9 cellular contexts compared by ENCODE assay signal in the genomic region with DNA sequence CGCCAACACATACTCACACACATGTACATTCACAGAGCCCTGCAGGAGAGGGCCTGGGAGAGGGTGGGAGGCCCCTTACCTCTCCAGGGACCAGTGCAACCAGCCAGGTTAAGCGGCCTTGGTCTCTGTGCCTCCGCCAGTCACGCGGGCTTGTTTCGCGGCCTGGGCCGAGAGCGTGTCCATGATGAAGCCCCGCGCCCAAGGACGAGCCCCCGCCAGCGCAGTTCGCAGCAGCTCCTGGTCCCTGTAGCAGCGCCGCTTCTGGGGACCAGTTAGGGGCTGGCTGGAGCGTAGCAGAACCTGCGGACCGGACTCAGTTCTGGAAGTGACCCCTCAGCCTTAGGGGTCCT. TPM values are rescaled to one million over a fixed set of nuclear protein-coding genes. Genes with fewer than 3 reads are reported as not detected.
DNase-seq lines count a peak whose midpoint lies in the region; ATAC-seq and TF ChIP-seq lines count a peak whose summit lies in the region.
"Had no signal": no experiment of that assay in that cellular context is flagged by ENCODE, and none has a peak within 500 bp of the region (broad histone marks: within the 10 kb centered on the region; RNA-seq: fewer than 3 reads in every experiment).

No MANE protein-coding gene starts in this region.

- H3K36me3 Mint-ChIP-seq in naive thymus-derived CD8-positive, alpha-beta T cell = no peaks in the 10 kb centered on the region

- POLR2A ChIA-PET in naive thymus-derived CD8-positive, alpha-beta T cell (lab: Charles Lee) = interaction anchor here (1.2 to 50.5 kb wide), 12 partner anchors 12 to 155 kb away, joined by 4 to 2080 read pairs (median 8); partner anchors contain the start of genes BSDC1, FAM167B, HDAC1 and IQCC

- peaks cover 7 to 21% (median 20%) of the 10 kb centered on the region in 4 donors for H3K4me1 Mint-ChIP-seq in naive thymus-derived CD8-positive, alpha-beta T cell

- peak overlapping the region in 4 of 10 donors; percentile 57 to 89 (median 84) for H3K27ac Mint-ChIP-seq in naive thymus-derived CD8-positive, alpha-beta T cell

- H3K4me3 Mint-ChIP-seq in naive thymus-derived CD8-positive, alpha-beta T cell = peak overlapping the region; percentile 88 to 93 (median 90)

- no peaks in the 10 kb centered on the region for H3K9me3 Mint-ChIP-seq in naive thymus-derived CD8-positive, alpha-beta T cell

- no peak for ATAC-seq in naive thymus-derived CD8-positive, alpha-beta T cell
- ATAC-seq in GM18861 (IDR thresholded peaks at IDR 0.05; ENCODE audit: unreplicated experiment) = no peak

- peak overlapping the region; percentile 74 for H3K4me3 ChIP-seq in coronary artery

- DNase-seq in NCI-H1092 treated with DMSO at 0.1 percent for 48 hours (lab: John Stamatoyannopoulos, UW) (peak; percentile 77), coronary artery (ENCODE audit: low spot score) (no peak), NOMO-1 treated with DMSO at 0.1 percent for 48 hours (lab: John Stamatoyannopoulos, UW; ENCODE audit: unreplicated experiment) (no peak), cerebellum (ENCODE audit: low spot score) (no peak), GOT3 (lab: John Stamatoyannopoulos, UW) (no peak)
- DNase-seq in naive thymus-derived CD8-positive, alpha-beta T cell = no peak

- H3K27ac ChIP-seq in C4-2B (peak overlapping the region; percentile 63), coronary artery (peak overlapping the region; percentile 84 to 91)

- no peak for TF ChIP-seq CTCF in C4-2B (conservative IDR thresholded peaks at IDR 0.05)
- TF ChIP-seq CTCF in coronary artery (IDR thresholded peaks at IDR 0.05) = no peak

- H3K27me3 Mint-ChIP-seq in naive thymus-derived CD8-positive, alpha-beta T cell = no peaks in the 10 kb centered on the region

RNA-seq across cellular contexts. Expression of gene FAM167B, which starts 7.3 kb away (rescaled TPM):
- 1 to 10 TPM; 1.5 to 1.7 TPM for total RNA-seq in naive thymus-derived CD8-positive, alpha-beta T cell
- not detected for polyA plus RNA-seq in naive thymus-derived CD8-positive, alpha-beta T cell
- 0.54 TPM for total RNA-seq in cerebellum

RNA-seq across cellular contexts. Expression of gene LCK, which starts 11.3 kb away (rescaled TPM):
- total RNA-seq in naive thymus-derived CD8-positive, alpha-beta T cell = 100 to 1,000 TPM; 509 to 515 TPM
- 1,000 to 10,000 TPM in 1 of 3 donors, 100 to 1,000 TPM in 2; 876 to 1,069 (median 952) TPM for polyA plus RNA-seq in naive thymus-derived CD8-positive, alpha-beta T cell
- total RNA-seq in cerebellum = 0.64 TPM

RNA-seq across cellular contexts. Expression of gene EIF3I, which starts 17.6 kb away (rescaled TPM):
- 10 to 100 TPM; 80.3 to 96.9 TPM for total RNA-seq in naive thymus-derived CD8-positive, alpha-beta T cell
- 100 to 1,000 TPM; 167 to 181 (median 179) TPM for polyA plus RNA-seq in naive thymus-derived CD8-positive, alpha-beta T cell
- 64.5 TPM for total RNA-seq in cerebellum

RNA-seq across cellular contexts. Expression of gene TMEM234, which starts 17.6 kb away (rescaled TPM):
- 10 to 100 TPM; 24.3 to 26.4 TPM for total RNA-seq in naive thymus-derived CD8-positive, alpha-beta T cell
- 1 to 10 TPM; 2.1 to 4.9 (median 4.4) TPM for polyA plus RNA-seq in naive thymus-derived CD8-positive, alpha-beta T cell
- 22.2 TPM for total RNA-seq in cerebellum

RNA-seq across cellular contexts. Expression of gene DCDC2B, which starts 30.9 kb away (rescaled TPM):
- total RNA-seq in naive thymus-derived CD8-positive, alpha-beta T cell = under 1 TPM in 1 of 2 experiments, not detected in 1; 0.22 TPM
- polyA plus RNA-seq in naive thymus-derived CD8-positive, alpha-beta T cell = under 1 TPM in 1 of 3 donors, not detected in 2; 0.08 TPM
- total RNA-seq in cerebellum = not detected
- total RNA-seq: renal cortical epithelial cell had no signal

Comparison
In these comparisons a context has a peak if more than half of its experiments do, and no peak if none do; other contexts are left out.
1. RNA of gene LCK, which starts 11.3 kb away (total RNA-seq): 509 to 515 TPM in naive thymus-derived CD8-positive, alpha-beta T cell; 0.64 TPM in cerebellum (single experiment); every median in the first group is over 100 times any median in the second.